In the genomic region with DNA sequence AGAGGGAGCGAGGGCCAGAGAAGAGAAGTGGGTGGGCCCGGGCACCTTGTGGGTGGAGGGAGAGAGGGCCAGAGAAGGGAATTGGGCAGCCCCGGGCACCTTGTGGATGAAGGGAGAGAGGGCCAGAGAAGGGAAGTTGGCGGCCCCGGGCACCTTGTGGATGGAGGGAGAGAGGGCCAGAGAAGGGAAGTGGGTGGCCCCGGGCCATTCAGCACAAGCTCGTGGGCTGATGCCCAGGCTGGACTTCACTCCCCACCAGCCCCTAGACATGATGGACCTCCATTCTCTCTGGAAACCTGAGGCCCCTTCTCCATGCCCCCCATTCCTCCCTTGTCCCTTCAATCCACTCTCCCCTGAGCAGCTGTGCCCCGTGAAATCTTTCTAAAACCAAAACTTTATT, we compare ENCODE assay signal across 19 cellular contexts. TPM values are rescaled to one million over a fixed set of nuclear protein-coding genes. Genes with fewer than 3 reads are reported as not detected.
DNase-seq lines count a peak whose midpoint lies in the region; ATAC-seq and TF ChIP-seq lines count a peak whose summit lies in the region.
"Had no signal": no experiment of that assay in that cellular context is flagged by ENCODE, and none has a peak within 500 bp of the region (broad histone marks: within the 10 kb centered on the region; RNA-seq: fewer than 3 reads in every experiment).

No MANE protein-coding gene starts in this region.

- no peaks in the 10 kb centered on the region for H3K36me3 ChIP-seq in WERI-Rb-1
- no peaks in the 10 kb centered on the region for H3K36me3 ChIP-seq in lower lobe of right lung
- no peaks in the 10 kb centered on the region for H3K36me3 ChIP-seq in suprapubic skin
- no peaks in the 10 kb centered on the region for H3K36me3 ChIP-seq in aorta (ENCODE audit: control insufficient read depth in 1 of 2, insufficient read depth in 2 of 2, low read length in 1 of 2)
- H3K36me3 ChIP-seq: SJCRH30 had no signal

- intact Hi-C loops in lower lobe of right lung (cut with DNase I), result no loop called here
- intact Hi-C loops in aorta (cut with DNase I), result no loop called here

- DNase-seq in WERI-Rb-1 (no peak), lower lobe of right lung (no peak), suprapubic skin (ENCODE audit: low spot score in 2 of 2) (no peak), KBM-7 (no peak), aorta (no peak)
- DNase-seq: activated CD4-positive, alpha-beta T cell treated with anti-CD3 and anti-CD28 coated beads, Interleukin-2, amount 50 U/mL, for 1 hour; activated effector memory CD4-positive, alpha-beta T cell treated with Interleukin-2 at 50 U/mL for 16 hours; activated naive CD8-positive, alpha-beta T cell treated with anti-CD3 and anti-CD28 coated beads, Interleukin-2, amount 10 ng/mL, durations not matched to agents 7 days and 5 days; CD4-positive, CD25-positive, alpha-beta regulatory T cell; GOT3; immature natural killer cell; NCI-H1092 treated with DMSO at 0.1 percent for 48 hours; NCI-H2029 treated with DMSO at 0.1 percent for 48 hours; stimulated activated naive CD8-positive, alpha-beta T cell treated with anti-CD3 and anti-CD28 coated beads, Interleukin-15, amount 100 ng/mL, for 72 hours; T-helper 2 cell had no signal

- ATAC-seq in lower lobe of right lung (peak in 1 of 2 donors; percentile 1), HG03159 (IDR thresholded peaks at IDR 0.05; ENCODE audit: unreplicated experiment) (no peak), aorta (ENCODE audit: low FRiP score) (no peak)
- ATAC-seq: PC-3; stimulated activated naive CD8-positive, alpha-beta T cell treated with anti-CD3 and anti-CD28 coated beads, Interleukin-15, amount 100 ng/mL, for 72 hours had no signal

- TF ChIP-seq POLR2A in suprapubic skin (IDR thresholded peaks at IDR 0.05), result no peak

- H3K27ac ChIP-seq in WERI-Rb-1 (peak overlapping the region; percentile 85), cingulate gyrus (ENCODE audit: low read depth, low read length) (peak overlapping the region; percentile 98), lower lobe of right lung (peak overlapping the region; percentile 80), suprapubic skin (peak overlapping the region; percentile 68), aorta (ENCODE audit: low read depth in 1 of 2, low read length in 2 of 2) (peak overlapping the region in 1 of 2 donors; percentile 18)

- H3K27me3 ChIP-seq in WERI-Rb-1 (ENCODE audit: insufficient read depth, low read depth, severe bottlenecking), result no peaks in the 10 kb centered on the region
- no peaks in the 10 kb centered on the region for H3K27me3 ChIP-seq in lower lobe of right lung (ENCODE audit: low read depth)
- H3K27me3 ChIP-seq in suprapubic skin, result no peaks in the 10 kb centered on the region
- H3K27me3 ChIP-seq in aorta (ENCODE audit: control insufficient read depth in 1 of 2, insufficient read depth in 2 of 2, low read length in 1 of 2), result no peaks in the 10 kb centered on the region
- H3K27me3 ChIP-seq: SJCRH30 had no signal

- in situ Hi-C loops in KBM-7 (cut with MboI; ENCODE audit: low pct_unique_long_range_greater_than_20kb, low sequenced_read_pairs), result no loop called here

- H3K4me3 ChIP-seq in WERI-Rb-1 (ENCODE audit: low read depth, low read length), result no peak overlapping the region
- no peak overlapping the region for H3K4me3 ChIP-seq in lower lobe of right lung
- no peak overlapping the region for H3K4me3 ChIP-seq in suprapubic skin
- H3K4me3 ChIP-seq in aorta (ENCODE audit: low read length in 2 of 2), result no peak overlapping the region
- H3K4me3 ChIP-seq: SJCRH30 had no signal

- H3K4me1 ChIP-seq in lower lobe of right lung (peaks cover 35% of the 10 kb centered on the region), suprapubic skin (peaks cover 60% of the 10 kb centered on the region), aorta (ENCODE audit: control insufficient read depth in 1 of 2, insufficient read depth in 2 of 2, low read length in 2 of 2) (no peaks in the 10 kb centered on the region)

- 84% methylated on average over 8 of the region's 8 CpGs for WGBS in suprapubic skin
- WGBS in aorta, 2 donors, result 57 to 61% methylated on average over 8 of the region's 8 CpGs

- TF ChIP-seq EP300 in suprapubic skin (IDR thresholded peaks at IDR 0.05), result no peak

- no peak for TF ChIP-seq CTCF in WERI-Rb-1 (IDR thresholded peaks at IDR 0.05; ENCODE audit: low read depth, low read length)
- TF ChIP-seq CTCF in lower lobe of right lung (IDR thresholded peaks at IDR 0.05), result no peak
- no peak for TF ChIP-seq CTCF in suprapubic skin (IDR thresholded peaks at IDR 0.05)

- no peaks in the 10 kb centered on the region for H3K9me3 ChIP-seq in WERI-Rb-1 (ENCODE audit: severe bottlenecking)
- H3K9me3 ChIP-seq in lower lobe of right lung, result no peaks in the 10 kb centered on the region
- no peaks in the 10 kb centered on the region for H3K9me3 ChIP-seq in suprapubic skin
- H3K9me3 ChIP-seq in aorta (ENCODE audit: control insufficient read depth, low read length), result no peaks in the 10 kb centered on the region
- H3K9me3 ChIP-seq: SJCRH30 had no signal

RNA-seq across cellular contexts. Expression of a gene that starts 15.8 kb away (rescaled TPM):
- total RNA-seq in lower lobe of right lung (28.8 TPM), suprapubic skin (100 to 1,000 TPM in 3 of 4 donors, 10 to 100 TPM in 1; 91.1 to 190 (median 146) TPM), aorta (10 to 100 TPM; 36.8 to 54.1 TPM)
- polyA plus RNA-seq in aorta, result 10 to 100 TPM in 1 of 2 donors, 1 to 10 TPM in 1; 8.8 to 14.4 TPM

RNA-seq across cellular contexts. Expression of a gene that starts 44.9 kb away (rescaled TPM):
- total RNA-seq in lower lobe of right lung, result 765 TPM
- 1,000 to 10,000 TPM; 1,428 to 2,708 (median 2,246) TPM for total RNA-seq in suprapubic skin
- total RNA-seq in aorta, result 100 to 1,000 TPM; 617 to 792 TPM
- polyA plus RNA-seq in aorta, result 1,000 to 10,000 TPM; 1,520 to 2,218 TPM

RNA-seq across cellular contexts. Expression of a gene that starts 57.3 kb away (rescaled TPM):
- total RNA-seq in lower lobe of right lung, result 20.6 TPM
- total RNA-seq in suprapubic skin, result 10 to 100 TPM; 31.2 to 49.3 (median 36.8) TPM
- total RNA-seq in aorta, result 10 to 100 TPM in 1 of 2 donors, 1 to 10 TPM in 1; 7.2 to 16.5 TPM
- polyA plus RNA-seq in aorta, result 100 to 1,000 TPM in 1 of 2 donors, 10 to 100 TPM in 1; 12.2 to 102 TPM
